ENCODE assay signal across 22 cellular contexts in genomic region chr11:78344676-78345075, GRCh38.
DNase-seq lines count a peak whose midpoint lies in the region; ATAC-seq and TF ChIP-seq lines count a peak whose summit lies in the region.
"Had no signal": no experiment of that assay in that cellular context is flagged by ENCODE, and none has a peak within 500 bp of the region (broad histone marks: within the 10 kb centered on the region; RNA-seq: fewer than 3 reads in every experiment).

No MANE protein-coding gene starts in this region.

- peaks cover 23% of the 10 kb centered on the region for H3K27me3 Mint-ChIP-seq in stimulated activated naive CD8-positive, alpha-beta T cell treated with anti-CD3 and anti-CD28 coated beads, Interleukin-15, amount 100 ng/mL, for 72 hours

- H3K79me2 ChIP-seq in SK-N-SH (ENCODE audit: insufficient read depth) (peaks cover 5% of the 10 kb centered on the region), mammary epithelial cell (ENCODE audit: insufficient read depth, low read length) (no peaks in the 10 kb centered on the region)

- H3K9ac ChIP-seq in SK-N-SH = no peak overlapping the region
- H3K9ac ChIP-seq in mammary epithelial cell (ENCODE audit: insufficient read depth, low read length) = no peak overlapping the region
- H3K9ac ChIP-seq: GM23248 had no signal

- H3K4me1 Mint-ChIP-seq in stimulated activated naive CD8-positive, alpha-beta T cell treated with anti-CD3 and anti-CD28 coated beads, Interleukin-15, amount 100 ng/mL, for 72 hours = peaks cover 12% of the 10 kb centered on the region

- no peak overlapping the region for H3K27ac Mint-ChIP-seq in stimulated activated naive CD8-positive, alpha-beta T cell treated with anti-CD3 and anti-CD28 coated beads, Interleukin-15, amount 100 ng/mL, for 72 hours

- H3K9me3 ChIP-seq in SK-N-SH = no peaks in the 10 kb centered on the region
- no peaks in the 10 kb centered on the region for H3K9me3 ChIP-seq in mammary epithelial cell (replicated peaks; ENCODE audit: insufficient read depth, low read length)
- H3K9me3 ChIP-seq: HAP-1 had no signal

- H3K36me3 ChIP-seq in SK-N-SH (replicated peaks in 1 of 2; ENCODE audit: control insufficient read depth in 1 of 2, insufficient read depth in 2 of 2, low read length in 1 of 2) = no peaks in the 10 kb centered on the region
- no peaks in the 10 kb centered on the region for H3K36me3 ChIP-seq in mammary epithelial cell (ENCODE audit: insufficient read depth, low read length)
- H3K36me3 ChIP-seq: HAP-1 had no signal

- ATAC-seq in SK-N-SH treated with all-trans-retinoic acid at 6 μM for 48 hours = no peak
- no peak for ATAC-seq in HG02973 (IDR thresholded peaks at IDR 0.05; ENCODE audit: unreplicated experiment)
- no peak for ATAC-seq in GM18861 (IDR thresholded peaks at IDR 0.05; ENCODE audit: unreplicated experiment)
- no peak for ATAC-seq in stimulated activated naive CD8-positive, alpha-beta T cell treated with anti-CD3 and anti-CD28 coated beads, Interleukin-15, amount 100 ng/mL, for 72 hours

- no peaks in the 10 kb centered on the region for H3K9me2 ChIP-seq in SK-N-SH

- no peaks in the 10 kb centered on the region for H3K9me3 Mint-ChIP-seq in stimulated activated naive CD8-positive, alpha-beta T cell treated with anti-CD3 and anti-CD28 coated beads, Interleukin-15, amount 100 ng/mL, for 72 hours

- no peaks in the 10 kb centered on the region for H4K20me1 ChIP-seq in SK-N-SH (ENCODE audit: insufficient read depth)
- H4K20me1 ChIP-seq in mammary epithelial cell (ENCODE audit: insufficient read depth, low read length) = no peaks in the 10 kb centered on the region

- peak overlapping the region; percentile 8 to 31; a peak in 3 of 4 replicates for H3K27ac ChIP-seq in SK-N-SH (ENCODE audit: low read depth in 2 of 2, low read length in 1 of 2)
- H3K27ac ChIP-seq in mammary epithelial cell (ENCODE audit: insufficient read depth, low read depth, low read length) = no peak overlapping the region
- H3K27ac ChIP-seq in layer of hippocampus (ENCODE audit: low read depth, low read length) = peak overlapping the region; percentile 67
- H3K27ac ChIP-seq: 22Rv1, GM23248 had no signal

- peaks cover 5% of the 10 kb centered on the region for H3F3A ChIP-seq in SK-N-SH (replicated peaks; ENCODE audit: insufficient read depth)

- H3K4me1 ChIP-seq in SK-N-SH (ENCODE audit: control insufficient read depth in 1 of 2, insufficient read depth in 2 of 2, low read depth in 1 of 2, low read length in 1 of 2) = peaks cover 22 to 29% of the 10 kb centered on the region in 2 experiments; a peak in 3 of 4 replicates
- peaks cover 15% of the 10 kb centered on the region for H3K4me1 ChIP-seq in mammary epithelial cell (ENCODE audit: insufficient read depth, low read length)

- no peak overlapping the region for H3K4me3 ChIP-seq in SK-N-SH (ENCODE audit: low read depth in 2 of 2, low read length in 1 of 2)
- H3K4me3 ChIP-seq in mammary epithelial cell (replicated peaks in 1 of 3; ENCODE audit: insufficient read depth in 1 of 3, low read depth in 2 of 3, low read length in 3 of 3) = no peak overlapping the region
- H3K4me3 ChIP-seq: GM23248, HAP-1 had no signal

- BruUV-seq in mammary epithelial cell (replicated peaks; lab: Mats Ljungman, UMichigan) = no TSS peak

- dilution Hi-C loops in mammary epithelial cell (cut with HindIII; ENCODE audit: low sequenced_read_pairs) = no loop called here

- DNase-seq in SK-N-SH = no peak
- DNase-seq in mammary epithelial cell = peak; percentile 60
- no peak for DNase-seq in T-helper 1 cell
- DNase-seq in stimulated activated naive CD8-positive, alpha-beta T cell treated with anti-CD3 and anti-CD28 coated beads, Interleukin-15, amount 100 ng/mL, for 72 hours = no peak
- DNase-seq: COR-L47, DMS 273 treated with DMSO at 0.1 percent for 48 hours, GF-D8, NCI-H1105 treated with DMSO at 0.1 percent for 48 hours, NCI-H1694, NCI-H510A, NCI-H774, OCI-M1, RPMI8226, SHP77 treated with DMSO at 0.1 percent for 48 hours had no signal

- CTCF ChIA-PET in SK-N-SH (lab: Yijun Ruan, JAX) = interaction anchor here (1.3 to 1.4 kb wide), 2 partner anchors 9 to 71 kb away, joined by 4 read pairs; no protein-coding TSS in a partner anchor
- CTCF ChIA-PET in mammary epithelial cell (lab: Charles Lee; ENCODE audit: low non-redundant PET) = no interaction called here

- H3K4me3 Mint-ChIP-seq in stimulated activated naive CD8-positive, alpha-beta T cell treated with anti-CD3 and anti-CD28 coated beads, Interleukin-15, amount 100 ng/mL, for 72 hours = no peak overlapping the region
- H3K4me3 Mint-ChIP-seq: CD14-positive monocyte had no signal

- TF ChIP-seq RAD21 in SK-N-SH (IDR thresholded peaks at IDR 0.05; ENCODE audit: low read length) = no peak

- no peak for TF ChIP-seq CTCF in SK-N-SH (IDR thresholded peaks at IDR 0.05)
- TF ChIP-seq CTCF in mammary epithelial cell (conservative IDR thresholded peaks at IDR 0.05 in 1 of 2, IDR thresholded peaks at IDR 0.05 in 1 of 2; ENCODE audit: extremely low read depth in 1 of 2, insufficient read depth in 1 of 2, low read depth in 1 of 2, low read length in 2 of 2) = no peak

- H3K27me3 ChIP-seq in SK-N-SH (ENCODE audit: insufficient read depth) (no peaks in the 10 kb centered on the region), mammary epithelial cell (ENCODE audit: insufficient read depth, low read length) (no peaks in the 10 kb centered on the region), layer of hippocampus (ENCODE audit: control insufficient read depth, insufficient read depth, low read length) (no peaks in the 10 kb centered on the region)

- POLR2A ChIA-PET in SK-N-SH (lab: Yijun Ruan, JAX) = no interaction called here

- no peak overlapping the region for H2AFZ ChIP-seq in SK-N-SH (ENCODE audit: low read depth)
- no peak overlapping the region for H2AFZ ChIP-seq in mammary epithelial cell (ENCODE audit: low read depth, low read length)
- H2AFZ ChIP-seq: GM23248 had no signal

- in situ Hi-C loops in mammary epithelial cell (cut with MboI; ENCODE audit: low sequenced_read_pairs in 2 of 2) = no loop called here

- no peak for TF ChIP-seq EP300 in SK-N-SH (IDR thresholded peaks at IDR 0.05; ENCODE audit: borderline replicate concordance in 1 of 2, low read depth in 1 of 2, low read length in 1 of 2)

- intact Hi-C loops in mammary epithelial cell (cut with micrococcal nuclease) = no loop called here

- WGBS in SK-N-SH (ENCODE audit: low lambda C conversion rate) = 94% methylated on average over 2 of the region's 2 CpGs
- 56% methylated on average over 2 of the region's 2 CpGs for WGBS in mammary epithelial cell (ENCODE audit: low coverage, missing lambda C conversion rate)

- H3K4me2 ChIP-seq in SK-N-SH (no peak overlapping the region), mammary epithelial cell (ENCODE audit: insufficient read depth, low read depth, low read length) (peak overlapping the region; percentile 5)

TF ChIP-seq in SK-N-SH, 30 proteins besides CTCF, POLR2A, EP300 and RAD21 (continues in another document):
- no peak for TF ChIP-seq NRF1 (IDR thresholded peaks at IDR 0.05; ENCODE audit: low read depth, low read length)
- TF ChIP-seq MAX (IDR thresholded peaks at IDR 0.05; ENCODE audit: low read depth) = no peak
- TF ChIP-seq PBX3 (IDR thresholded peaks at IDR 0.05) = no peak
- no peak for TF ChIP-seq MEF2A (IDR thresholded peaks at IDR 0.05; ENCODE audit: borderline replicate concordance, low read depth)

TF ChIP-seq in SK-N-SH treated with all-trans-retinoic acid at 6 μM for 48 hours, 23 proteins besides CTCF, POLR2A, EP300 and RAD21 (continues in another document):
- no peak for TF ChIP-seq PPARA (CRISPR knock-in tag; IDR thresholded peaks at IDR 0.05; ENCODE audit: borderline replicate concordance)
- TF ChIP-seq TCF4 (CRISPR knock-in tag; IDR thresholded peaks at IDR 0.05; ENCODE audit: borderline replicate concordance) = no peak
- no peak for TF ChIP-seq ZNF565 (CRISPR knock-in tag; conservative IDR thresholded peaks at IDR 0.05; ENCODE audit: low read depth)
- TF ChIP-seq ISL1 (CRISPR knock-in tag; IDR thresholded peaks at IDR 0.05) = no peak
- no peak for TF ChIP-seq ZNF70 (CRISPR knock-in tag; IDR thresholded peaks at IDR 0.05)
- TF ChIP-seq POU6F1 (CRISPR knock-in tag; IDR thresholded peaks at IDR 0.05; ENCODE audit: borderline replicate concordance, low read depth) = no peak
- TF ChIP-seq TSHZ2 (CRISPR knock-in tag; IDR thresholded peaks at IDR 0.05) = no peak
